In the genomic region with DNA sequence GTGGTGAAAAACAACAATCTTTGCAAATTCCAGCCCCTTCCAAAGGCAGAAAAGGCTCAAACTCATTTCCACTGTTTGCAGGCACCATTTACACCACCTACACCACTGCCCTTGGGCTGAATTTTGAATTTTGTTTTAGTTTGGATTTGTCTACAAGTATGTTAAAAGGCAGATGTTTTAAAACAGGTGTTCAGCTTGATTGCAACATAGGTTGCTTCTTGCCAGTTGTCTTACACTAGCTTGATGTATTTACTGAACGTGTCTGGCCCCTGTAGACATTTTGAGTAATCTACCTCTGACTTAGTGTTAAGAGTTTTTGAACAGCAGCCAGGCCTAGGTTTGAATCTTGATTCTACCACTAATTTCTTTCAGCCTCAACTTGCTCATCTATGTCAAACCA, we compare ENCODE assay signal across 26 cellular contexts.
DNase-seq lines count a peak whose midpoint lies in the region; ATAC-seq, FAIRE-seq and TF ChIP-seq lines count a peak whose summit lies in the region.
"Had no signal": no experiment of that assay in that cellular context is flagged by ENCODE, and none has a peak within 500 bp of the region (broad histone marks: within the 10 kb centered on the region; RNA-seq: fewer than 3 reads in every experiment).

No MANE protein-coding gene starts in this region.

- no peak overlapping the region for H3K9ac ChIP-seq in trophoblast cell (ENCODE audit: low read length)
- H3K9ac ChIP-seq: BLaER1 treated with 17β-estradiol and CSF1 and Interleukin-3, amounts not matched to agents 10 nM and 100 nM had no signal

- no peak overlapping the region for H3K4ac ChIP-seq in trophoblast cell (ENCODE audit: low read depth, low read length)

- H2BK120ac ChIP-seq in trophoblast cell (ENCODE audit: insufficient read depth, low read length, poor library complexity), result no peak overlapping the region

- H2BK5ac ChIP-seq in trophoblast cell (ENCODE audit: low read depth, low read length, poor library complexity), result no peak overlapping the region

- CTCF ChIA-PET in WTC11 (lab: Charles Lee), result interaction anchor here (0.9 to 1.0 kb wide), 2 partner anchors 28 to 225 kb away, joined by 3 read pairs; no protein-coding TSS in a partner anchor

- H3K36me3 ChIP-seq in RWPE2 (ENCODE audit: low read depth) (no peaks in the 10 kb centered on the region), trophoblast cell (ENCODE audit: control insufficient read depth in 1 of 2, insufficient read depth in 2 of 2, low read length in 2 of 2) (no peaks in the 10 kb centered on the region)
- H3K36me3 ChIP-seq: BLaER1 treated with 17β-estradiol and CSF1 and Interleukin-3, amounts not matched to agents 10 nM and 100 nM; Peyer's patch had no signal

- H4K8ac ChIP-seq in trophoblast cell (ENCODE audit: low read depth, low read length), result no peak overlapping the region

- TF ChIP-seq CTCF in RWPE2 (IDR thresholded peaks at IDR 0.05; ENCODE audit: poor library complexity, severe bottlenecking) (no peak), WTC11 (IDR thresholded peaks at IDR 0.05) (no peak)

- no peak overlapping the region for H4K91ac ChIP-seq in trophoblast cell (ENCODE audit: low read depth, low read length)

- H3K4me3 ChIP-seq in RWPE2 (ENCODE audit: severe bottlenecking), result no peak overlapping the region
- no peak overlapping the region for H3K4me3 ChIP-seq in trophoblast cell (ENCODE audit: low read depth, low read length)
- H3K4me3 ChIP-seq: A549; BLaER1 treated with 17β-estradiol and CSF1 and Interleukin-3, amounts not matched to agents 10 nM and 100 nM; Peyer's patch; SK-N-MC had no signal

- H3K27ac Mint-ChIP-seq in WTC11, result no peak overlapping the region
- H3K27ac Mint-ChIP-seq: CD8-positive, alpha-beta T cell; HFFc6 had no signal

- ATAC-seq in RWPE2 (ENCODE audit: low read depth) (peak; percentile 44; the same call in 2 of the 3 replicates), WTC11 (no peak)
- ATAC-seq: A549; CD8-positive, alpha-beta T cell had no signal

- H3K79me1 ChIP-seq in trophoblast cell (ENCODE audit: low read length), result no peaks in the 10 kb centered on the region

- no peak for DNase-seq in H54 (ENCODE audit: insufficient read length, low spot score)
- DNase-seq in RWPE2 (ENCODE audit: low spot score), result no peak
- peak; percentile 14 for DNase-seq in iris pigment epithelial cell (ENCODE audit: low read depth)
- peak; percentile 30 to 58 for DNase-seq in trophoblast cell
- DNase-seq in activated CD4-positive, alpha-beta T cell treated with anti-CD3 and anti-CD28 coated beads, Interleukin-2, amount 50 U/mL, for 1 hour, result no peak
- no peak for DNase-seq in AG08396 (ENCODE audit: low spot score)
- DNase-seq in WTC11 (ENCODE audit: low spot score), result no peak
- DNase-seq in NCI-H774 (lab: John Stamatoyannopoulos, UW), result no peak
- DNase-seq: CD8-positive, alpha-beta T cell; DMS79; HFFc6; KG1; NCI-H1048; NCI-H1436; NCI-H2081; NCI-H2171 treated with DMSO at 0.1 percent for 48 hours; NCI-H446 treated with DMSO at 0.1 percent for 48 hours; NCI-H69; Peyer's patch; SHP77 had no signal

- no CpG with 5 or more reads among the region's 1 CpG for WGBS in trophoblast cell (ENCODE audit: extremely low coverage, insufficient coverage, insufficient read length)

- no peak overlapping the region for H2AFZ ChIP-seq in trophoblast cell (ENCODE audit: insufficient read depth, low read length, poor library complexity)

- no peaks in the 10 kb centered on the region for H3K27me3 Mint-ChIP-seq in WTC11 (ENCODE audit: low read depth)

- H3K18ac ChIP-seq in trophoblast cell (ENCODE audit: low read length), result no peak overlapping the region

- no peak overlapping the region for H3K14ac ChIP-seq in trophoblast cell (ENCODE audit: low read length)

- no peak overlapping the region for H3K27ac ChIP-seq in RWPE2 (ENCODE audit: poor library complexity, severe bottlenecking)
- no peak overlapping the region for H3K27ac ChIP-seq in trophoblast cell (ENCODE audit: low read depth, low read length)
- H3K27ac ChIP-seq: A549; BLaER1 treated with 17β-estradiol and CSF1 and Interleukin-3, amounts not matched to agents 10 nM and 100 nM; Peyer's patch; SK-N-MC had no signal

- no peak overlapping the region for H3K4me2 ChIP-seq in trophoblast cell (ENCODE audit: low read length)
- H3K4me2 ChIP-seq: A549; BLaER1 treated with 17β-estradiol and CSF1 and Interleukin-3, amounts not matched to agents 10 nM and 100 nM had no signal

- no peaks in the 10 kb centered on the region for H3K36me3 Mint-ChIP-seq in WTC11
- H3K36me3 Mint-ChIP-seq: CD8-positive, alpha-beta T cell had no signal

- H3K4me1 Mint-ChIP-seq in WTC11, result peaks cover 14% of the 10 kb centered on the region

- H4K12ac ChIP-seq in trophoblast cell (ENCODE audit: low read depth, low read length), result no peak overlapping the region

- no peaks in the 10 kb centered on the region for H3K27me3 ChIP-seq in RWPE2 (ENCODE audit: insufficient read depth, poor library complexity, severe bottlenecking)
- no peaks in the 10 kb centered on the region for H3K27me3 ChIP-seq in trophoblast cell (ENCODE audit: insufficient read depth, low read length)
- H3K27me3 ChIP-seq: BLaER1 treated with 17β-estradiol and CSF1 and Interleukin-3, amounts not matched to agents 10 nM and 100 nM; Peyer's patch had no signal

- no peaks in the 10 kb centered on the region for H3K9me3 Mint-ChIP-seq in WTC11
- H3K9me3 Mint-ChIP-seq: CD8-positive, alpha-beta T cell; HFFc6 had no signal

- no peak overlapping the region for H2AK5ac ChIP-seq in trophoblast cell (ENCODE audit: low read length)

- H3K9me3 ChIP-seq in RWPE2 (ENCODE audit: severe bottlenecking) (no peaks in the 10 kb centered on the region), trophoblast cell (ENCODE audit: insufficient read depth, low read depth, low read length) (no peaks in the 10 kb centered on the region)
- H3K9me3 ChIP-seq: A549, Peyer's patch had no signal

- POLR2A ChIA-PET in WTC11 (lab: Charles Lee), result no interaction called here

- no peak overlapping the region for H3K4me3 Mint-ChIP-seq in WTC11
- H3K4me3 Mint-ChIP-seq: CD8-positive, alpha-beta T cell; HFFc6 had no signal

- H2BK12ac ChIP-seq in trophoblast cell (ENCODE audit: low read length), result no peak overlapping the region

- FAIRE-seq in H54 (lab: Jason Lieb, UNC), result peak; percentile 41
- FAIRE-seq: A549, D721Med, GM12892, GM18507 had no signal

- no peak overlapping the region for H3K23ac ChIP-seq in trophoblast cell (ENCODE audit: low read length)

- no peak for TF ChIP-seq POLR2A in H54 (IDR thresholded peaks at IDR 0.05; ENCODE audit: low read depth, low read length)

- H3K79me2 ChIP-seq in trophoblast cell (ENCODE audit: control insufficient read depth, insufficient read depth, low read length, poor library complexity), result peaks cover 2% of the 10 kb centered on the region

- H3K4me1 ChIP-seq in RWPE2 (ENCODE audit: insufficient read depth, poor library complexity, severe bottlenecking) (no peaks in the 10 kb centered on the region), trophoblast cell (ENCODE audit: control insufficient read depth in 1 of 2, insufficient read depth in 2 of 2, low read length in 2 of 2) (no peaks in the 10 kb centered on the region)
- H3K4me1 ChIP-seq: Peyer's patch had no signal

TF ChIP-seq in WTC11, 78 proteins besides CTCF, POLR2A, EP300 and RAD21 (continues in another document):
- TF ChIP-seq NFATC4 (CRISPR knock-in tag; IDR thresholded peaks at IDR 0.05) (no peak), IRF2 (CRISPR knock-in tag; IDR thresholded peaks at IDR 0.05; ENCODE audit: borderline replicate concordance, low read depth) (no peak), GRHL2 (CRISPR knock-in tag; IDR thresholded peaks at IDR 0.05; ENCODE audit: insufficient replicate concordance, severe bottlenecking) (no peak), NR3C1 (CRISPR knock-in tag; conservative IDR thresholded peaks at IDR 0.05; ENCODE audit: low read depth) (no peak), ZNF232 (CRISPR knock-in tag; IDR thresholded peaks at IDR 0.05) (no peak), TP53 (CRISPR knock-in tag; IDR thresholded peaks at IDR 0.05) (no peak), KAT7 (CRISPR knock-in tag; IDR thresholded peaks at IDR 0.05; ENCODE audit: borderline replicate concordance) (no peak), MYBL2 (CRISPR knock-in tag; IDR thresholded peaks at IDR 0.05) (no peak), SP1 (CRISPR knock-in tag; conservative IDR thresholded peaks at IDR 0.05) (no peak)
- TF ChIP-seq, protein P1, sequence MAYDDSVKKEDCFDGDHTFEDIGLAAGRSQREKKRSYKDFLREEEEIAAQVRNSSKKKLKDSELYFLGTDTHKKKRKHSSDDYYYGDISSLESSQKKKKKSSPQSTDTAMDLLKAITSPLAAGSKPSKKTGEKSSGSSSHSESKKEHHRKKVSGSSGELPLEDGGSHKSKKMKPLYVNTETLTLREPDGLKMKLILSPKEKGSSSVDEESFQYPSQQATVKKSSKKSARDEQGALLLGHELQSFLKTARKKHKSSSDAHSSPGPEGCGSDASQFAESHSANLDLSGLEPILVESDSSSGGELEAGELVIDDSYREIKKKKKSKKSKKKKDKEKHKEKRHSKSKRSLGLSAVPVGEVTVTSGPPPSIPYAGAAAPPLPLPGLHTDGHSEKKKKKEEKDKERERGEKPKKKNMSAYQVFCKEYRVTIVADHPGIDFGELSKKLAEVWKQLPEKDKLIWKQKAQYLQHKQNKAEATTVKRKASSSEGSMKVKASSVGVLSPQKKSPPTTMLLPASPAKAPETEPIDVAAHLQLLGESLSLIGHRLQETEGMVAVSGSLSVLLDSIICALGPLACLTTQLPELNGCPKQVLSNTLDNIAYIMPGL (CRISPR knock-in tag; IDR thresholded peaks at IDR 0.05), result no peak
- TF ChIP-seq, protein P2, sequence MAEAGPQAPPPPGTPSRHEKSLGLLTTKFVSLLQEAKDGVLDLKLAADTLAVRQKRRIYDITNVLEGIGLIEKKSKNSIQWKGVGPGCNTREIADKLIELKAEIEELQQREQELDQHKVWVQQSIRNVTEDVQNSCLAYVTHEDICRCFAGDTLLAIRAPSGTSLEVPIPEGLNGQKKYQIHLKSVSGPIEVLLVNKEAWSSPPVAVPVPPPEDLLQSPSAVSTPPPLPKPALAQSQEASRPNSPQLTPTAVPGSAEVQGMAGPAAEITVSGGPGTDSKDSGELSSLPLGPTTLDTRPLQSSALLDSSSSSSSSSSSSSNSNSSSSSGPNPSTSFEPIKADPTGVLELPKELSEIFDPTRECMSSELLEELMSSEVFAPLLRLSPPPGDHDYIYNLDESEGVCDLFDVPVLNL (CRISPR knock-in tag; IDR thresholded peaks at IDR 0.05; ENCODE audit: borderline replicate concordance, low read depth), result no peak
- TF ChIP-seq, protein P3, sequence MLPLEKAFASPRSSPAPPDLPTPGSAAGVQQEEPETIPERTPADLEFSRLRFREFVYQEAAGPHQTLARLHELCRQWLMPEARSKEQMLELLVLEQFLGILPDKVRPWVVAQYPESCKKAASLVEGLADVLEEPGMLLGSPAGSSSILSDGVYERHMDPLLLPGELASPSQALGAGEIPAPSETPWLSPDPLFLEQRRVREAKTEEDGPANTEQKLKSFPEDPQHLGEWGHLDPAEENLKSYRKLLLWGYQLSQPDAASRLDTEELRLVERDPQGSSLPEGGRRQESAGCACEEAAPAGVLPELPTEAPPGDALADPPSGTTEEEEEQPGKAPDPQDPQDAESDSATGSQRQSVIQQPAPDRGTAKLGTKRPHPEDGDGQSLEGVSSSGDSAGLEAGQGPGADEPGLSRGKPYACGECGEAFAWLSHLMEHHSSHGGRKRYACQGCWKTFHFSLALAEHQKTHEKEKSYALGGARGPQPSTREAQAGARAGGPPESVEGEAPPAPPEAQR (CRISPR knock-in tag; IDR thresholded peaks at IDR 0.05), result no peak

Comparison
In these comparisons a context has a peak if more than half of its experiments do, and no peak if none do; other contexts are left out.
1. DNase-seq: peak in iris pigment epithelial cell (single experiment) and trophoblast cell (2 of 2); none in H54 (single experiment), RWPE2 (single experiment), activated CD4-positive, alpha-beta T cell treated with anti-CD3 and anti-CD28 coated beads, Interleukin-2, amount 50 U/mL, for 1 hour (single experiment), AG08396 (single experiment), WTC11 (single experiment) and NCI-H774 (single experiment).